20 cellular contexts compared by ENCODE assay signal in the genomic region with DNA sequence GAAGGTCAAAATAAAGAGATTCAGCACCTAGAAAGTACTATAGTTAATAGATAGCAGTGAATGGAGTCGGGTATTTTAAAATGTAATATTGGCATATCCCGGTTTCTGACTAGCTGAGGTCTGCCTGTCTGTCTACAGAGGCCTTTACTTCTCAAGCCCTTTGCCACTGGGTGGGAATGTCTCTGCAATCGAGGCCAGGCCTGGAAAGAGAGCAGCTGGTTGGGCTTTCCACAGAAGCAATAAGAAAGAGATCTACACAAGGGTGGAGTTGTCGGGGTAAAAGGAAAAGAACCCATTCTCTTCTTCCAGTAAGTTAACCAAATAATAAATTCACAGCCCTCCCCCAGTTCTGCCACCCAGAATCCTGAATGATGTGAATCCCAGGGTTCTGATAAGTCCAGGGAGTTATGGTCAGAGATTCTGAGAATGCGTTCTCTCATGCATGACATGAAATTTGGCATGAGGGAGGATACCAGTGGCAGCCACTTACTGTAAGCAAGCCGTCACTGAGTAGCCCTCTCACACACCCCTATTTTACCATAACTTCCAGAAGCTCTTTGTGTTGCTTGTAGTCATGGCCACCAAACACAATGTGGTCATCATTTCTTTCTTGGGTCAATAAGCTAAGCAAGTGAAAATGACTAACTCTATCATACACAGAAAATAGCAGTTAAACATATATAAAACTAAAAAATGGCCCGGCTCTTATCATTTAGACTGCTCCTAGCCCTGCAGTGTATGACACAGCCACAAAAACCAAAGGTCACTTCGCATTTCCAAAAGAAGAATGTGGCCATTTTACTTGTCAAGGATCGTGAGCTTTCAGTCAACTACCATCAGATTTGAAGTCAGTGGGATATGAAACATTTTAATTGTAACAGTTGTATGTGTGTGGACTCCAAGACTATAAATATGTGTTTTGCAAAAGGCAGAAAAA.
A peak's percentile ranks its signal among the peaks of the same experiment; 100 is the strongest.
DNase-seq lines count a peak whose midpoint lies in the region; ATAC-seq and TF ChIP-seq lines count a peak whose summit lies in the region.
"Had no signal": no experiment of that assay in that cellular context is flagged by ENCODE, and none has a peak within 500 bp of the region (broad histone marks: within the 10 kb centered on the region; RNA-seq: fewer than 3 reads in every experiment).

No MANE protein-coding gene starts in this region.

- H3K9me3 ChIP-seq in left lung (no peaks in the 10 kb centered on the region), ovary (no peaks in the 10 kb centered on the region)

- DNase-seq in AG20443 (ENCODE audit: low spot score) = peak; percentile 57
- peak; percentile 98 for DNase-seq in M059J (ENCODE audit: low read depth)
- DNase-seq in dermis blood vessel endothelial cell = peak; percentile 4
- no peak for DNase-seq in left lung
- DNase-seq in NCI-H2081 treated with DMSO at 0.1 percent for 48 hours (lab: John Stamatoyannopoulos, UW) = no peak
- no peak for DNase-seq in GM19238 (ENCODE audit: insufficient read length, low spot score)
- no peak for DNase-seq in ovary
- no peak for DNase-seq in NCI-H128 (lab: John Stamatoyannopoulos, UW; ENCODE audit: unreplicated experiment)
- DNase-seq: activated CD4-positive, alpha-beta T cell treated with anti-CD3 and anti-CD28 coated beads, Interleukin-2, amount 50 U/mL, for 1 hour; C1 segment of cervical spinal cord; glutamatergic neuron; mammary epithelial cell; MM.1S; NCI-H345; PC-3; stimulated activated CD4-positive, alpha-beta T cell treated with anti-CD3 and anti-CD28 coated beads, Interleukin-2, amount 100 ng/mL, for 48 hours; T-helper 1 cell had no signal

- intact Hi-C loops in left lung (cut with DNase I) = no loop called here
- intact Hi-C loops in ovary (cut with DNase I) = loop anchor here in 1 of 4 donors (10.0 kb wide), 1 partner anchor 180 kb away; no protein-coding TSS in a partner anchor

- TF ChIP-seq CTCF in left lung (IDR thresholded peaks at IDR 0.05) (no peak), ovary (IDR thresholded peaks at IDR 0.05) (no peak)

- peak overlapping the region; percentile 6 to 40 for H3K27ac ChIP-seq in left lung
- H3K27ac ChIP-seq in ovary = no peak overlapping the region
- H3K27ac ChIP-seq: HL-60 had no signal

- H3K4me3 ChIP-seq in left lung (no peak overlapping the region), ovary (no peak overlapping the region)

- no peaks in the 10 kb centered on the region for H3K36me3 ChIP-seq in left lung
- H3K36me3 ChIP-seq in ovary = no peaks in the 10 kb centered on the region

- H3K27me3 ChIP-seq in left lung = no peaks in the 10 kb centered on the region
- no peaks in the 10 kb centered on the region for H3K27me3 ChIP-seq in ovary

- TF ChIP-seq EP300 in ovary (IDR thresholded peaks at IDR 0.05) = no peak

- 82 to 91% (median 87%) methylated on average over 9 of the region's 9 CpGs for WGBS in ovary, 3 donors

- peak; percentile 47 for ATAC-seq in left lung
- ATAC-seq: activated T-helper 17 cell treated with anti-CD3 and anti-CD28 coated beads, Interleukin-2, amount 50 U/mL, for 72 hours; PC-3; stimulated activated memory B cell treated with anti-CD40 and anti-IgM and Interleukin-4, amounts not matched to agents 10 μg/mL and 1 μg/mL and 100 μg/mL, for 72 hours had no signal

- no peak for TF ChIP-seq POLR2A in ovary (IDR thresholded peaks at IDR 0.05)

- peaks cover 0 to 4% of the 10 kb centered on the region in 2 donors for H3K4me1 ChIP-seq in left lung
- peaks cover 12% of the 10 kb centered on the region for H3K4me1 ChIP-seq in ovary (ENCODE audit: insufficient read depth)

Comparison
In these comparisons a context has a peak if more than half of its experiments do, and no peak if none do; other contexts are left out.
1. DNase-seq: peak in AG20443 (single experiment), M059J (single experiment) and dermis blood vessel endothelial cell (single experiment); none in left lung (0 of 2), NCI-H2081 treated with DMSO at 0.1 percent for 48 hours (single experiment), GM19238 (single experiment), ovary (0 of 5) and NCI-H128 (single experiment).
2. H3K27ac ChIP-seq: peak in left lung (2 of 2); none in ovary (0 of 2).